In the genomic region with DNA sequence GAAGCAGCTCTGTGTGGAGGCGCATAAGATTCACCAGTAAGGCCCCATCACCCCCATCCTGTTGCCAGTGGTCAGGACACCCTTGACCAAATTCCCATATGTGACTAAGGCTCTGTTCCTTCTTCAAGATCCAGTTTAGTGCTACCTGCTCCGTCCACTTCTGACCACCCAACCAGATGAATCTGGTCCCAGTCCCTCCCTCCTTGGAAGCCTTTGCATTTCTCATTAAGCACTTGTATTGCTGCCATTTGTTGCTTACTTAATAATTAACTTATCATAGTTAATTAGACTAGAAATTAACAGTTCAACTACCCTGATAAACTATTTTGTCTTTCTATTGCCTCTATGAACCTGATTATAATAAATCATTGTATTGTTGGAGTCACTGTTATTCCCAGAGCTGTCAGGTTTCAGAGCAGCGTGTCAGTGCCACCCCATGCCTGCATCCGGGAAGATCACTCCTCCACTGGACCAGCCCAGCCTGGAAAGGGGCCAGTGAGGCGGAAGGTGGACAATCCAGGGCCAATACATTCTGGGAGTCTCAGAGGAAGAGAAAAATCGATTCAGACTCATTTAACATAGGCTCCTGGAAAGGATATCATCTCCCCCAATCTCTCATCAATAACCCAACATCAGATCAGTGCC, we compare ENCODE assay signal across 2 cellular contexts.
TF ChIP-seq lines count a peak whose summit lies in the region.

No MANE protein-coding gene starts in this region.

TF ChIP-seq in A549, 52 proteins besides CTCF, POLR2A, EP300 and RAD21 (continued from another document):
- TF ChIP-seq, protein P1, sequence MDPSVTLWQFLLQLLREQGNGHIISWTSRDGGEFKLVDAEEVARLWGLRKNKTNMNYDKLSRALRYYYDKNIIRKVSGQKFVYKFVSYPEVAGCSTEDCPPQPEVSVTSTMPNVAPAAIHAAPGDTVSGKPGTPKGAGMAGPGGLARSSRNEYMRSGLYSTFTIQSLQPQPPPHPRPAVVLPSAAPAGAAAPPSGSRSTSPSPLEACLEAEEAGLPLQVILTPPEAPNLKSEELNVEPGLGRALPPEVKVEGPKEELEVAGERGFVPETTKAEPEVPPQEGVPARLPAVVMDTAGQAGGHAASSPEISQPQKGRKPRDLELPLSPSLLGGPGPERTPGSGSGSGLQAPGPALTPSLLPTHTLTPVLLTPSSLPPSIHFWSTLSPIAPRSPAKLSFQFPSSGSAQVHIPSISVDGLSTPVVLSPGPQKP (IDR thresholded peaks at IDR 0.05; ENCODE audit: low read depth, low read length), result no peak
- TF ChIP-seq, protein P2, sequence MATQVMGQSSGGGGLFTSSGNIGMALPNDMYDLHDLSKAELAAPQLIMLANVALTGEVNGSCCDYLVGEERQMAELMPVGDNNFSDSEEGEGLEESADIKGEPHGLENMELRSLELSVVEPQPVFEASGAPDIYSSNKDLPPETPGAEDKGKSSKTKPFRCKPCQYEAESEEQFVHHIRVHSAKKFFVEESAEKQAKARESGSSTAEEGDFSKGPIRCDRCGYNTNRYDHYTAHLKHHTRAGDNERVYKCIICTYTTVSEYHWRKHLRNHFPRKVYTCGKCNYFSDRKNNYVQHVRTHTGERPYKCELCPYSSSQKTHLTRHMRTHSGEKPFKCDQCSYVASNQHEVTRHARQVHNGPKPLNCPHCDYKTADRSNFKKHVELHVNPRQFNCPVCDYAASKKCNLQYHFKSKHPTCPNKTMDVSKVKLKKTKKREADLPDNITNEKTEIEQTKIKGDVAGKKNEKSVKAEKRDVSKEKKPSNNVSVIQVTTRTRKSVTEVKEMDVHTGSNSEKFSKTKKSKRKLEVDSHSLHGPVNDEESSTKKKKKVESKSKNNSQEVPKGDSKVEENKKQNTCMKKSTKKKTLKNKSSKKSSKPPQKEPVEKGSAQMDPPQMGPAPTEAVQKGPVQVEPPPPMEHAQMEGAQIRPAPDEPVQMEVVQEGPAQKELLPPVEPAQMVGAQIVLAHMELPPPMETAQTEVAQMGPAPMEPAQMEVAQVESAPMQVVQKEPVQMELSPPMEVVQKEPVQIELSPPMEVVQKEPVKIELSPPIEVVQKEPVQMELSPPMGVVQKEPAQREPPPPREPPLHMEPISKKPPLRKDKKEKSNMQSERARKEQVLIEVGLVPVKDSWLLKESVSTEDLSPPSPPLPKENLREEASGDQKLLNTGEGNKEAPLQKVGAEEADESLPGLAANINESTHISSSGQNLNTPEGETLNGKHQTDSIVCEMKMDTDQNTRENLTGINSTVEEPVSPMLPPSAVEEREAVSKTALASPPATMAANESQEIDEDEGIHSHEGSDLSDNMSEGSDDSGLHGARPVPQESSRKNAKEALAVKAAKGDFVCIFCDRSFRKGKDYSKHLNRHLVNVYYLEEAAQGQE (IDR thresholded peaks at IDR 0.05), result no peak
- TF ChIP-seq RNF2 (IDR thresholded peaks at IDR 0.05; ENCODE audit: borderline replicate concordance, low read depth) (no peak), ZC3H11A (IDR thresholded peaks at IDR 0.05) (no peak), EHMT2 (IDR thresholded peaks at IDR 0.05; ENCODE audit: low read depth) (no peak), POLR2AphosphoS2 (conservative IDR thresholded peaks at IDR 0.05; ENCODE audit: low read length) (no peak), MYC (IDR thresholded peaks at IDR 0.05; ENCODE audit: borderline replicate concordance, low read length) (no peak), JUN (IDR thresholded peaks at IDR 0.05) (no peak), MAFK (IDR thresholded peaks at IDR 0.05; ENCODE audit: partially characterized antibody) (no peak), JUNB (IDR thresholded peaks at IDR 0.05) (no peak)
- TF ChIP-seq, protein P3, sequence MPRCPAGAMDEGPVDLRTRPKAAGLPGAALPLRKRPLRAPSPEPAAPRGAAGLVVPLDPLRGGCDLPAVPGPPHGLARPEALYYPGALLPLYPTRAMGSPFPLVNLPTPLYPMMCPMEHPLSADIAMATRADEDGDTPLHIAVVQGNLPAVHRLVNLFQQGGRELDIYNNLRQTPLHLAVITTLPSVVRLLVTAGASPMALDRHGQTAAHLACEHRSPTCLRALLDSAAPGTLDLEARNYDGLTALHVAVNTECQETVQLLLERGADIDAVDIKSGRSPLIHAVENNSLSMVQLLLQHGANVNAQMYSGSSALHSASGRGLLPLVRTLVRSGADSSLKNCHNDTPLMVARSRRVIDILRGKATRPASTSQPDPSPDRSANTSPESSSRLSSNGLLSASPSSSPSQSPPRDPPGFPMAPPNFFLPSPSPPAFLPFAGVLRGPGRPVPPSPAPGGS (IDR thresholded peaks at IDR 0.05), result no peak
- TF ChIP-seq, protein P4, sequence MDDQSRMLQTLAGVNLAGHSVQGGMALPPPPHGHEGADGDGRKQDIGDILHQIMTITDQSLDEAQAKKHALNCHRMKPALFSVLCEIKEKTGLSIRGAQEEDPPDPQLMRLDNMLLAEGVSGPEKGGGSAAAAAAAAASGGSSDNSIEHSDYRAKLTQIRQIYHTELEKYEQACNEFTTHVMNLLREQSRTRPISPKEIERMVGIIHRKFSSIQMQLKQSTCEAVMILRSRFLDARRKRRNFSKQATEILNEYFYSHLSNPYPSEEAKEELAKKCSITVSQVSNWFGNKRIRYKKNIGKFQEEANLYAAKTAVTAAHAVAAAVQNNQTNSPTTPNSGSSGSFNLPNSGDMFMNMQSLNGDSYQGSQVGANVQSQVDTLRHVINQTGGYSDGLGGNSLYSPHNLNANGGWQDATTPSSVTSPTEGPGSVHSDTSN (IDR thresholded peaks at IDR 0.05), result no peak

TF ChIP-seq in liver, 16 proteins besides CTCF, POLR2A, EP300 and RAD21 (continued from another document):
- TF ChIP-seq, protein P5, sequence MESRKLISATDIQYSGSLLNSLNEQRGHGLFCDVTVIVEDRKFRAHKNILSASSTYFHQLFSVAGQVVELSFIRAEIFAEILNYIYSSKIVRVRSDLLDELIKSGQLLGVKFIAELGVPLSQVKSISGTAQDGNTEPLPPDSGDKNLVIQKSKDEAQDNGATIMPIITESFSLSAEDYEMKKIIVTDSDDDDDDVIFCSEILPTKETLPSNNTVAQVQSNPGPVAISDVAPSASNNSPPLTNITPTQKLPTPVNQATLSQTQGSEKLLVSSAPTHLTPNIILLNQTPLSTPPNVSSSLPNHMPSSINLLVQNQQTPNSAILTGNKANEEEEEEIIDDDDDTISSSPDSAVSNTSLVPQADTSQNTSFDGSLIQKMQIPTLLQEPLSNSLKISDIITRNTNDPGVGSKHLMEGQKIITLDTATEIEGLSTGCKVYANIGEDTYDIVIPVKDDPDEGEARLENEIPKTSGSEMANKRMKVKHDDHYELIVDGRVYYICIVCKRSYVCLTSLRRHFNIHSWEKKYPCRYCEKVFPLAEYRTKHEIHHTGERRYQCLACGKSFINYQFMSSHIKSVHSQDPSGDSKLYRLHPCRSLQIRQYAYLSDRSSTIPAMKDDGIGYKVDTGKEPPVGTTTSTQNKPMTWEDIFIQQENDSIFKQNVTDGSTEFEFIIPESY (IDR thresholded peaks at IDR 0.05), result no peak
- TF ChIP-seq JUND (IDR thresholded peaks at IDR 0.05) (no peak), YY1 (IDR thresholded peaks at IDR 0.05) (no peak), EGR1 (IDR thresholded peaks at IDR 0.05; ENCODE audit: low read depth in 2 of 2) (no peak), HNF4G (IDR thresholded peaks at IDR 0.05) (no peak)
- TF ChIP-seq, protein P6, sequence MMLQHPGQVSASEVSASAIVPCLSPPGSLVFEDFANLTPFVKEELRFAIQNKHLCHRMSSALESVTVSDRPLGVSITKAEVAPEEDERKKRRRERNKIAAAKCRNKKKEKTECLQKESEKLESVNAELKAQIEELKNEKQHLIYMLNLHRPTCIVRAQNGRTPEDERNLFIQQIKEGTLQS (IDR thresholded peaks at IDR 0.05), result no peak
